18 cellular contexts compared by ENCODE assay signal in genomic region chr11:1222491-1223345, GRCh38. TPM values are rescaled to one million over a fixed set of nuclear protein-coding genes. Genes with fewer than 3 reads are reported as not detected.
DNase-seq lines count a peak whose midpoint lies in the region; ATAC-seq, FAIRE-seq and TF ChIP-seq lines count a peak whose summit lies in the region.
"Had no signal": no experiment of that assay in that cellular context is flagged by ENCODE, and none has a peak within 500 bp of the region (broad histone marks: within the 10 kb centered on the region; RNA-seq: fewer than 3 reads in every experiment).

Gene MUC5B (plus strand): TSS chr11:1223066. CDS start chr11:1223124, 58 bp downstream.

- TF ChIP-seq CTCF in K562 (IDR thresholded peaks at IDR 0.05 in 2 of 3, conservative IDR thresholded peaks at IDR 0.05 in 1 of 3; ENCODE audit: insufficient read depth in 2 of 3, low read depth in 1 of 3, low read length in 3 of 3) = no peak
- TF ChIP-seq CTCF in lower lobe of right lung (IDR thresholded peaks at IDR 0.05) = no peak
- TF ChIP-seq CTCF in upper lobe of left lung (IDR thresholded peaks at IDR 0.05) = no peak

- H3K27me3 ChIP-seq in K562 (ENCODE audit: control insufficient read depth in 2 of 2, insufficient read depth in 2 of 2, low read length in 2 of 2) (peaks cover 0 to 66% of the 10 kb centered on the region in 2 experiments; a peak in 3 of 5 replicates), lower lobe of right lung (ENCODE audit: low read depth) (peaks cover 69% of the 10 kb centered on the region), upper lobe of left lung (peaks cover 0 to 18% (median 0%) of the 10 kb centered on the region in 4 donors)

- 0 out of 2 replicates have a peak, but pooled peaks cover 3% of the 10 kb centered on the region for H4K20me1 ChIP-seq in K562 (replicated peaks; ENCODE audit: control insufficient read depth, insufficient read depth, low read length)

- no peaks in the 10 kb centered on the region for H3K9me3 ChIP-seq in K562 (replicated peaks; ENCODE audit: control insufficient read depth, insufficient read depth, low read depth, low read length)
- no peaks in the 10 kb centered on the region for H3K9me3 ChIP-seq in lower lobe of right lung
- no peaks in the 10 kb centered on the region for H3K9me3 ChIP-seq in upper lobe of left lung

- H3K4me3 ChIP-seq in K562 = no peak within 1 kb of the TSS
- H3K4me3 ChIP-seq in lower lobe of right lung = no peak within 1 kb of the TSS
- H3K4me3 ChIP-seq in upper lobe of left lung = peak within 1 kb of the TSS in 1 of 4 donors; percentile 15

- peaks cover 0 to 72% of the 10 kb centered on the region in 2 experiments; a peak in 2 of 5 replicates for H3K4me1 ChIP-seq in K562 (replicated peaks in 1 of 2; ENCODE audit: control insufficient read depth in 2 of 2, insufficient read depth in 2 of 2, low read length in 2 of 2)
- H3K4me1 ChIP-seq in lower lobe of right lung = no peaks in the 10 kb centered on the region
- peaks cover 5 to 13% (median 7%) of the 10 kb centered on the region in 4 donors for H3K4me1 ChIP-seq in upper lobe of left lung

- TF ChIP-seq POLR2A in K562 (conservative IDR thresholded peaks at IDR 0.05) (no peak), upper lobe of left lung (IDR thresholded peaks at IDR 0.05) (no peak)

- WGBS in K562 (ENCODE audit: insufficient coverage, low coverage, missing lambda C conversion rate) = 14% methylated on average over 21 of the region's 36 CpGs
- 53% methylated on average over 28 of the region's 36 CpGs; no CpG with 5 or more reads in 1 of the 2 donors for WGBS in upper lobe of left lung, 2 donors

- no peak within 1 kb of the TSS for H2AFZ ChIP-seq in K562 (ENCODE audit: low read depth, low read length)

- TF ChIP-seq EP300 in K562 (IDR thresholded peaks at IDR 0.05; ENCODE audit: low read length) (no peak), upper lobe of left lung (IDR thresholded peaks at IDR 0.05) (no peak)

- H3K36me3 ChIP-seq in K562 (ENCODE audit: control insufficient read depth, insufficient read depth, low read length) (no peaks in the 10 kb centered on the region), lower lobe of right lung (no peaks in the 10 kb centered on the region), upper lobe of left lung (no peaks in the 10 kb centered on the region)

- H3K27ac ChIP-seq in K562 (ENCODE audit: extremely low read depth, low read depth, low read length) = no peak within 1 kb of the TSS
- no peak within 1 kb of the TSS for H3K27ac ChIP-seq in lower lobe of right lung
- H3K27ac ChIP-seq in upper lobe of left lung = peak within 1 kb of the TSS in 1 of 4 donors; percentile 4
- H3K27ac ChIP-seq: HL-60 had no signal

- H3K9ac ChIP-seq in K562 (ENCODE audit: insufficient read depth in 1 of 2, low read depth in 2 of 2, low read length in 2 of 2) = no peak within 1 kb of the TSS

- H3K79me2 ChIP-seq in K562 (ENCODE audit: control insufficient read depth, insufficient read depth, low read length) = no peaks in the 10 kb centered on the region

- intact Hi-C loops in K562 (cut with micrococcal nuclease) (no loop called here), lower lobe of right lung (cut with DNase I) (no loop called here)

- BruUV-seq in K562 (replicated peaks; lab: Mats Ljungman, UMichigan) = no TSS peak

- POLR2A ChIA-PET in K562 (lab: Yijun Ruan, JAX) = interaction anchor here (0.6 kb wide), 1 partner anchor 216 kb away, joined by 3 read pairs; no protein-coding TSS in a partner anchor

- ATAC-seq in K562 = no peak
- peak in 1 of 2 donors; percentile 34 for ATAC-seq in lower lobe of right lung
- no peak for ATAC-seq in upper lobe of left lung (ENCODE audit: low FRiP score in 2 of 2)
- ATAC-seq: naive thymus-derived CD8-positive, alpha-beta T cell had no signal

- H3K9me1 ChIP-seq in K562 (ENCODE audit: control insufficient read depth, insufficient read depth, low read length) = no peaks in the 10 kb centered on the region

- CTCF ChIA-PET in K562 (lab: Yijun Ruan, JAX; ENCODE audit: low intra/inter-chr PET ratio) = no interaction called here

- no peak for TF ChIP-seq RAD21 in K562 (CRISPR knock-in tag; conservative IDR thresholded peaks at IDR 0.05 in 1 of 2, IDR thresholded peaks at IDR 0.05 in 1 of 2)

- no peak within 1 kb of the TSS for H3K4me2 ChIP-seq in K562 (ENCODE audit: insufficient read depth, low read length)

- peak; percentile 58 for DNase-seq in activated effector memory CD4-positive, alpha-beta T cell treated with anti-CD3 and anti-CD28 coated beads, Interleukin-2, amount 50 U/mL, for 16 hours
- DNase-seq in activated effector memory CD4-positive, alpha-beta T cell treated with Interleukin-2 at 50 U/mL for 16 hours = no peak
- DNase-seq in K562 (ENCODE audit: extremely low read depth in 1 of 4, low spot score in 3 of 4) (no peak), lower lobe of right lung (peak; percentile 50), upper lobe of left lung (peak in 1 of 2 donors; percentile 80), kidney glomerular epithelial cell (lab: John Stamatoyannopoulos, UW) (no peak), ureter (ENCODE audit: low spot score) (no peak), Kasumi-1 (lab: John Stamatoyannopoulos, UW) (no peak)
- DNase-seq: activated naive CD4-positive, alpha-beta T cell; central memory CD4-positive, alpha-beta T cell; DMS 273 treated with DMSO at 0.1 percent for 48 hours; HCEC 1CT; NCI-H187; NCI-H82 had no signal

- no peak for FAIRE-seq in K562 (lab: Jason Lieb, UNC)

- in situ Hi-C loops in K562 (cut with MboI) = no loop called here

TF ChIP-seq in K562, 482 proteins besides CTCF, POLR2A, EP300 and RAD21:
- TF ChIP-seq ZNF764 (CRISPR knock-in tag; IDR thresholded peaks at IDR 0.05; ENCODE audit: low read depth) (no peak), SREBF1 (IDR thresholded peaks at IDR 0.05; ENCODE audit: borderline replicate concordance, low read depth, low read length) (no peak), NFIC (IDR thresholded peaks at IDR 0.05) (peak; percentile 47)

RNA-seq across cellular contexts. Expression of gene MUC5B, which starts in this region (rescaled TPM):
- total RNA-seq in K562 (2011; cell fraction: chromatin; rRNA removed; ENCODE audit: low replicate concordance) = not detected in 2 replicates
- not detected in 2 replicates for total RNA-seq in K562 (2011; cell fraction: nucleolus; rRNA removed)
- total RNA-seq in K562 (2011; cell fraction: nucleoplasm; rRNA removed) = not detected in 2 replicates
- 0.04 TPM in 1 of 2 replicates, not detected in the other for total RNA-seq in K562 (2014; rRNA removed)
- total RNA-seq in K562 (2014; rRNA removed; fragmentation: Illumina TruSeq; extraction: Trizol) = not detected in 2 replicates
- total RNA-seq in K562 (2015; rRNA removed; fragmentation: Illumina TruSeq; extraction: Trizol) = not detected in 2 replicates
- 0.95 and 1.2 TPM in 2 replicates for total RNA-seq in K562 (2021)
- polyA plus RNA-seq in K562 (2011; rRNA removed) = under 0.01 TPM in 1 of 2 replicates, not detected in the other
- polyA plus RNA-seq in K562 (2011; cell fraction: cytosol; rRNA removed) = 0.01 TPM in 2 replicates
- not detected in 2 replicates for polyA plus RNA-seq in K562 (2011; cell fraction: nucleus; rRNA removed)
- 0.03 TPM in 2 replicates for polyA plus RNA-seq in K562 (2012)
- 0.01 TPM in 1 of 2 replicates, not detected in the other for polyA plus RNA-seq in K562 (2014; fragmentation: Illumina TruSeq; extraction: Trizol)
- not detected for polyA plus RNA-seq in K562 (2014; fragmentation: Nextera tagmentation; extraction: Ambion mirVana)
- polyA plus RNA-seq in K562 (2014; rRNA removed) = 0.04 TPM in 1 of 2 replicates, not detected in the other
- not detected in 2 replicates for polyA minus RNA-seq in K562 (2011; rRNA and poly(A)+ RNA removed)
- polyA minus RNA-seq in K562 (2011; cell fraction: cytosol; rRNA and poly(A)+ RNA removed) = not detected in 2 replicates
- under 0.01 TPM in 1 of 2 replicates, not detected in the other for polyA minus RNA-seq in K562 (2011; cell fraction: nucleus; rRNA and poly(A)+ RNA removed)
- 57.5 TPM for total RNA-seq in lower lobe of right lung
- 10 to 100 TPM in 4 of 6 donors, 1 to 10 TPM in 2; 3.2 to 54.5 (median 16.2) TPM for total RNA-seq in upper lobe of left lung
- not detected for total RNA-seq in ureter
- total RNA-seq: kidney epithelial cell; naive thymus-derived CD8-positive, alpha-beta T cell; skeletal muscle tissue had no signal
- polyA plus RNA-seq: naive thymus-derived CD8-positive, alpha-beta T cell had no signal

Comparison
In these comparisons a context has a peak if more than half of its experiments do, and no peak if none do; other contexts are left out.
1. DNase-seq: peak in activated effector memory CD4-positive, alpha-beta T cell treated with anti-CD3 and anti-CD28 coated beads, Interleukin-2, amount 50 U/mL, for 16 hours (single experiment) and lower lobe of right lung (single experiment); none in activated effector memory CD4-positive, alpha-beta T cell treated with Interleukin-2 at 50 U/mL for 16 hours (single experiment), K562 (0 of 4), kidney glomerular epithelial cell (single experiment), ureter (single experiment) and Kasumi-1 (0 of 2).